ENCODE assay signal across 13 cellular contexts in genomic region chr7:149869867-149870266, GRCh38. TPM values are rescaled to one million over a fixed set of nuclear protein-coding genes. Genes with fewer than 3 reads are reported as not detected.
A peak's percentile ranks its signal among the peaks of the same experiment; 100 is the strongest.
DNase-seq lines count a peak whose midpoint lies in the region; ATAC-seq and TF ChIP-seq lines count a peak whose summit lies in the region.
"Had no signal": no experiment of that assay in that cellular context is flagged by ENCODE, and none has a peak within 500 bp of the region (broad histone marks: within the 10 kb centered on the region; RNA-seq: fewer than 3 reads in every experiment).

No MANE protein-coding gene starts in this region.

- ATAC-seq in activated T-cell treated with anti-CD3 and anti-CD28 coated beads, Interleukin-2, amount 50 U/mL, for 72 hours (replicated peaks in 1 of 2): peak; percentile 9
- no peak for ATAC-seq in GM19463 (IDR thresholded peaks at IDR 0.05; ENCODE audit: unreplicated experiment)
- ATAC-seq: esophagus mucosa; stimulated activated naive B cell treated with anti-CD40 and anti-IgM and Interleukin-4, amounts not matched to agents 10 μg/mL and 1 μg/mL and 100 μg/mL, for 72 hours had no signal

- no CpG with 5 or more reads among the region's 6 CpGs for WGBS in mesendoderm (ENCODE audit: extremely low coverage, insufficient coverage, low lambda C conversion rate)

- DNase-seq in CD14-positive monocyte (ENCODE audit: low spot score) (peak; percentile 8), mesendoderm (no peak), DMS79 (lab: John Stamatoyannopoulos, UW) (no peak), HK-2 (ENCODE audit: unreplicated experiment) (no peak), T1000 (lab: John Stamatoyannopoulos, UW) (no peak)
- peak; percentile 36 for DNase-seq in activated T-cell treated with anti-CD3 and anti-CD28 coated beads, Interleukin-2, amount 50 U/mL, for 72 hours
- DNase-seq: stimulated activated naive B cell treated with anti-CD40 and anti-IgM and Interleukin-4, amounts not matched to agents 10 μg/mL and 1 μg/mL and 100 μg/mL, for 72 hours; SW 1271 had no signal

- no peaks in the 10 kb centered on the region for H3K9me3 Mint-ChIP-seq in CD14-positive monocyte
- H3K9me3 Mint-ChIP-seq in IgD-negative memory B cell: no peaks in the 10 kb centered on the region
- H3K9me3 Mint-ChIP-seq in activated T-cell treated with anti-CD3 and anti-CD28 coated beads, Interleukin-2, amount 50 U/mL, for 72 hours: no peaks in the 10 kb centered on the region
- H3K9me3 Mint-ChIP-seq: stimulated activated naive B cell treated with anti-CD40 and anti-IgM and Interleukin-4, amounts not matched to agents 10 μg/mL and 1 μg/mL and 100 μg/mL, for 72 hours had no signal

- H3K4me3 ChIP-seq in mesendoderm (ENCODE audit: low read length): no peak overlapping the region
- H3K4me3 ChIP-seq: cardiac muscle cell, lung had no signal

- H3K18ac ChIP-seq in mesendoderm (ENCODE audit: low read length): no peak overlapping the region

- H3K4me3 Mint-ChIP-seq in CD14-positive monocyte (no peak overlapping the region), IgD-negative memory B cell (peak overlapping the region in 2 of 4 donors; percentile 2 to 30)
- H3K4me3 Mint-ChIP-seq in activated T-cell treated with anti-CD3 and anti-CD28 coated beads, Interleukin-2, amount 50 U/mL, for 72 hours: peak overlapping the region; percentile 55 to 65
- H3K4me3 Mint-ChIP-seq: stimulated activated naive B cell treated with anti-CD40 and anti-IgM and Interleukin-4, amounts not matched to agents 10 μg/mL and 1 μg/mL and 100 μg/mL, for 72 hours had no signal

- no peak overlapping the region for H2BK15ac ChIP-seq in mesendoderm (replicated peaks; ENCODE audit: low read depth)

- H3K4ac ChIP-seq in mesendoderm (ENCODE audit: low read depth, low read length): no peak overlapping the region

- H3K4me1 Mint-ChIP-seq in CD14-positive monocyte (peaks cover 46% of the 10 kb centered on the region), IgD-negative memory B cell (peaks cover 12 to 27% (median 20%) of the 10 kb centered on the region in 3 donors)
- peaks cover 85% of the 10 kb centered on the region for H3K4me1 Mint-ChIP-seq in activated T-cell treated with anti-CD3 and anti-CD28 coated beads, Interleukin-2, amount 50 U/mL, for 72 hours (ENCODE audit: low read depth)

- H3K9ac ChIP-seq in mesendoderm (ENCODE audit: low read length): no peak overlapping the region

- no peak overlapping the region for H2BK5ac ChIP-seq in mesendoderm (ENCODE audit: low read length)

- no peaks in the 10 kb centered on the region for H3K79me2 ChIP-seq in mesendoderm (ENCODE audit: control insufficient read depth, insufficient read depth, low read length)

- H3K4me1 ChIP-seq in mesendoderm (ENCODE audit: control insufficient read depth, low read depth, low read length): no peaks in the 10 kb centered on the region

- H3K27me3 ChIP-seq in mesendoderm (ENCODE audit: insufficient read depth, low read length, poor library complexity): peaks cover 3% of the 10 kb centered on the region

- H3K27ac Mint-ChIP-seq in CD14-positive monocyte: no peak overlapping the region
- H3K27ac Mint-ChIP-seq in IgD-negative memory B cell: peak overlapping the region in 2 of 3 donors; percentile 78 to 82
- peak overlapping the region; percentile 86 for H3K27ac Mint-ChIP-seq in activated T-cell treated with anti-CD3 and anti-CD28 coated beads, Interleukin-2, amount 50 U/mL, for 72 hours
- H3K27ac Mint-ChIP-seq: stimulated activated naive B cell treated with anti-CD40 and anti-IgM and Interleukin-4, amounts not matched to agents 10 μg/mL and 1 μg/mL and 100 μg/mL, for 72 hours had no signal

- H2BK120ac ChIP-seq in mesendoderm (ENCODE audit: low read depth, low read length): no peak overlapping the region

- no peak overlapping the region for H3K56ac ChIP-seq in mesendoderm (ENCODE audit: low read length)

- no peak for TF ChIP-seq CTCF in CD14-positive monocyte (IDR thresholded peaks at IDR 0.05)

- intact Hi-C loops in CD14-positive monocyte (cut with micrococcal nuclease): loop anchor here in 1 of 2 donors (5.0 kb wide), 1 partner anchor 33 kb away; the partner anchor contains the start of gene ZNF862

- no peak overlapping the region for H3K27ac ChIP-seq in mesendoderm (ENCODE audit: low read depth, low read length)
- H3K27ac ChIP-seq: cardiac muscle cell had no signal

- H3K4me2 ChIP-seq in mesendoderm (ENCODE audit: low read length): no peak overlapping the region

- no peak overlapping the region for H4K8ac ChIP-seq in mesendoderm (ENCODE audit: low read depth, low read length)

- H3K36me3 ChIP-seq in mesendoderm (ENCODE audit: control insufficient read depth, insufficient read depth, low read length): no peaks in the 10 kb centered on the region
- H3K36me3 ChIP-seq: cardiac muscle cell had no signal

- H2AK5ac ChIP-seq in mesendoderm (ENCODE audit: low read length): no peak overlapping the region

- H4K5ac ChIP-seq in mesendoderm (ENCODE audit: low read length): no peak overlapping the region

- peak overlapping the region; percentile 24 for H3K23ac ChIP-seq in mesendoderm (ENCODE audit: low read length)

- peaks cover 2 to 11% (median 6%) of the 10 kb centered on the region in 3 donors for H3K27me3 Mint-ChIP-seq in CD14-positive monocyte (ENCODE audit: low read depth in 3 of 3)
- no peaks in the 10 kb centered on the region for H3K27me3 Mint-ChIP-seq in IgD-negative memory B cell
- no peaks in the 10 kb centered on the region for H3K27me3 Mint-ChIP-seq in activated T-cell treated with anti-CD3 and anti-CD28 coated beads, Interleukin-2, amount 50 U/mL, for 72 hours (ENCODE audit: low read depth)
- H3K27me3 Mint-ChIP-seq: stimulated activated naive B cell treated with anti-CD40 and anti-IgM and Interleukin-4, amounts not matched to agents 10 μg/mL and 1 μg/mL and 100 μg/mL, for 72 hours had no signal

- H3K36me3 Mint-ChIP-seq in CD14-positive monocyte (peaks cover 2 to 3% of the 10 kb centered on the region in 2 donors), IgD-negative memory B cell (no peaks in the 10 kb centered on the region)
- H3K36me3 Mint-ChIP-seq in activated T-cell treated with anti-CD3 and anti-CD28 coated beads, Interleukin-2, amount 50 U/mL, for 72 hours (ENCODE audit: insufficient read depth in 2 of 2): no peaks in the 10 kb centered on the region

- H3K79me1 ChIP-seq in mesendoderm (ENCODE audit: low read length): no peaks in the 10 kb centered on the region

RNA-seq across cellular contexts. Expression of gene ATP6V0E2, which starts 3.9 kb away (rescaled TPM):
- polyA plus RNA-seq in CD14-positive monocyte: 10 to 100 TPM in 1 of 2 donors, 1 to 10 TPM in 1; 8.2 to 13.3 TPM
- 51.8 TPM for polyA plus RNA-seq in IgD-negative memory B cell
- 10 to 100 TPM; 43.4 to 44.5 TPM for total RNA-seq in activated T-cell treated with anti-CD3 and anti-CD28 coated beads, Interleukin-2, amount 50 U/mL, for 72 hours
- 10.4 TPM for polyA plus RNA-seq in mesendoderm (2013, experiment 1 of 2)
- polyA plus RNA-seq in mesendoderm (2013, experiment 2 of 2): 9.8 TPM

RNA-seq across cellular contexts. Expression of gene ZNF862, which starts 31.7 kb away (rescaled TPM):
- 1 to 10 TPM; 1.3 to 2.7 TPM for polyA plus RNA-seq in CD14-positive monocyte
- 4.3 TPM for polyA plus RNA-seq in IgD-negative memory B cell
- 10 to 100 TPM; 31.4 to 39.0 TPM for total RNA-seq in activated T-cell treated with anti-CD3 and anti-CD28 coated beads, Interleukin-2, amount 50 U/mL, for 72 hours
- 0.20 TPM for polyA plus RNA-seq in mesendoderm (2013, experiment 1 of 2)
- 0.42 TPM for polyA plus RNA-seq in mesendoderm (2013, experiment 2 of 2)

Comparison
In these comparisons a context has a peak if more than half of its experiments do, and no peak if none do; other contexts are left out.
1. DNase-seq: peak in CD14-positive monocyte (single experiment) and activated T-cell treated with anti-CD3 and anti-CD28 coated beads, Interleukin-2, amount 50 U/mL, for 72 hours (2 of 2); none in mesendoderm (single experiment), DMS79 (single experiment), HK-2 (single experiment) and T1000 (single experiment).
2. H3K27ac Mint-ChIP-seq: peak in IgD-negative memory B cell (2 of 3) and activated T-cell treated with anti-CD3 and anti-CD28 coated beads, Interleukin-2, amount 50 U/mL, for 72 hours (single experiment); none in CD14-positive monocyte (0 of 7).
3. H3K4me3 Mint-ChIP-seq: peak in activated T-cell treated with anti-CD3 and anti-CD28 coated beads, Interleukin-2, amount 50 U/mL, for 72 hours (2 of 2); none in CD14-positive monocyte (0 of 2).